ENCODE assay signal across 13 cellular contexts in the genomic region with DNA sequence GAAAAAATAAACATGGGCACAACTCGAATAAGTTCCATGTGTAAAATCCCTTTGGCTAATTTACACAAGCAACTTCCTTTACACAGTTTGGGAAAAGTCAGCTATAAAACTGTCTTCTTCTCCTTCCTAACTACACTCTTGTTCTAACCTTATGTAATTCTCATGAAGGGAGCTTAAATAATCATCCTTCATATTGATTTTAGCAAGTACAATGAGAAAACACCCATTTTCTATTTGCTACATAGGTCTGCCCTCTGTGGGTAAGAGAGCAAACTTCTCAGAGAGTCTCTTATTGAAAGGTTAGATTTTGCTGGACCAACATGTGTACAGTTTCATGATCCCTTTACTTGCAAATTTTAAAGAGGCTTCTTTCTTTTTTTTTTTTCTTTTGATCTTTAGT.
A peak's percentile ranks its signal among the peaks of the same experiment; 100 is the strongest.
DNase-seq lines count a peak whose midpoint lies in the region; ATAC-seq and TF ChIP-seq lines count a peak whose summit lies in the region.
"Had no signal": no experiment of that assay in that cellular context is flagged by ENCODE, and none has a peak within 500 bp of the region (broad histone marks: within the 10 kb centered on the region; RNA-seq: fewer than 3 reads in every experiment).

No MANE protein-coding gene starts in this region.

- H3K27me3 ChIP-seq in smooth muscle cell (ENCODE audit: low read depth) (no peaks in the 10 kb centered on the region), vagina (no peaks in the 10 kb centered on the region)
- H3K27me3 ChIP-seq: ovary had no signal

- peak overlapping the region; percentile 54 for H3K4me2 ChIP-seq in smooth muscle cell

- whole genome bisulfite sequencing in smooth muscle cell (ENCODE audit: low lambda C conversion rate) = 6% methylated on average over 1 of the region's 1 CpG

- H3K36me3 ChIP-seq in smooth muscle cell (ENCODE audit: low read depth) (no peaks in the 10 kb centered on the region), vagina (no peaks in the 10 kb centered on the region)
- H3K36me3 ChIP-seq: ovary had no signal

- intact Hi-C loops in vagina (cut with DNase I) = no loop called here

- no peaks in the 10 kb centered on the region for H3K9me3 ChIP-seq in smooth muscle cell (replicated peaks; ENCODE audit: low read depth)
- no peaks in the 10 kb centered on the region for H3K9me3 ChIP-seq in vagina
- H3K9me3 ChIP-seq: ovary had no signal

- H3K27ac ChIP-seq in smooth muscle cell (ENCODE audit: low read depth) (peak overlapping the region; percentile 97), vagina (no peak overlapping the region)
- H3K27ac ChIP-seq: ovary had no signal

- TF ChIP-seq CTCF in fibroblast of pulmonary artery (IDR thresholded peaks at IDR 0.05; ENCODE audit: low read length, missing control alignments) (peak; percentile 51), smooth muscle cell (IDR thresholded peaks at IDR 0.05; ENCODE audit: borderline replicate concordance, insufficient read depth, poor library complexity, severe bottlenecking) (peak; percentile 20), vagina (IDR thresholded peaks at IDR 0.05) (no peak)

- in situ Hi-C loops in SK-MEL-5 (cut with HindIII; ENCODE audit: low pct_unique_long_range_greater_than_20kb, low sequenced_read_pairs) = no loop called here

- H3K4me3 ChIP-seq in fibroblast of pulmonary artery (replicated peaks; ENCODE audit: low read depth, low read length) (no peak overlapping the region), smooth muscle cell (no peak overlapping the region), vagina (no peak overlapping the region)
- H3K4me3 ChIP-seq: ovary had no signal

- no peak for TF ChIP-seq POLR2A in vagina (IDR thresholded peaks at IDR 0.05)

- no peaks in the 10 kb centered on the region for H4K20me1 ChIP-seq in smooth muscle cell (ENCODE audit: low read depth)

- H2AFZ ChIP-seq in smooth muscle cell (ENCODE audit: low read depth) = peak overlapping the region; percentile 35

- H3K4me1 ChIP-seq in smooth muscle cell (ENCODE audit: low read depth) (peaks cover 9% of the 10 kb centered on the region), vagina (peaks cover 20% of the 10 kb centered on the region)

- DNase-seq in SHP77 (lab: John Stamatoyannopoulos, UW) = peak; percentile 4 to 15
- no peak for DNase-seq in SHP77 treated with DMSO at 0.1 percent for 48 hours (lab: John Stamatoyannopoulos, UW)
- peak; percentile 16 for DNase-seq in SK-MEL-5 (ENCODE audit: low read depth, low spot score)
- DNase-seq in fibroblast of pulmonary artery (ENCODE audit: low read depth) = peak; percentile 39
- DNase-seq in smooth muscle cell (lab: John Stamatoyannopoulos, UW; ENCODE audit: unreplicated experiment) = no peak
- no peak for DNase-seq in vagina (ENCODE audit: extremely low spot score in 2 of 2)
- no peak for DNase-seq in activated naive CD4-positive, alpha-beta T cell (lab: John Stamatoyannopoulos, UW)
- DNase-seq: C1 segment of cervical spinal cord, KG1, ovary, T-helper 2 cell had no signal

- H3K79me2 ChIP-seq in smooth muscle cell (ENCODE audit: low read depth) = no peaks in the 10 kb centered on the region

- no peak overlapping the region for H3K9ac ChIP-seq in smooth muscle cell (ENCODE audit: low read depth)

- H3F3A ChIP-seq in smooth muscle cell (ENCODE audit: low read depth) = no peaks in the 10 kb centered on the region

- no peak for ATAC-seq in GM18519 (IDR thresholded peaks at IDR 0.05; ENCODE audit: low FRiP score, unreplicated experiment)
- ATAC-seq: left lobe of liver had no signal

Comparison
In these comparisons a context has a peak if more than half of its experiments do, and no peak if none do; other contexts are left out.
1. DNase-seq: peak in SHP77 (2 of 2), SK-MEL-5 (single experiment) and fibroblast of pulmonary artery (single experiment); none in SHP77 treated with DMSO at 0.1 percent for 48 hours (single experiment), smooth muscle cell (single experiment), vagina (0 of 2) and activated naive CD4-positive, alpha-beta T cell (0 of 4).
2. CTCF ChIP-seq: peak in fibroblast of pulmonary artery (single experiment) and smooth muscle cell (single experiment); none in vagina (0 of 3).